Comparison of ENCODE assay signal across 8 cellular contexts in the genomic region with DNA sequence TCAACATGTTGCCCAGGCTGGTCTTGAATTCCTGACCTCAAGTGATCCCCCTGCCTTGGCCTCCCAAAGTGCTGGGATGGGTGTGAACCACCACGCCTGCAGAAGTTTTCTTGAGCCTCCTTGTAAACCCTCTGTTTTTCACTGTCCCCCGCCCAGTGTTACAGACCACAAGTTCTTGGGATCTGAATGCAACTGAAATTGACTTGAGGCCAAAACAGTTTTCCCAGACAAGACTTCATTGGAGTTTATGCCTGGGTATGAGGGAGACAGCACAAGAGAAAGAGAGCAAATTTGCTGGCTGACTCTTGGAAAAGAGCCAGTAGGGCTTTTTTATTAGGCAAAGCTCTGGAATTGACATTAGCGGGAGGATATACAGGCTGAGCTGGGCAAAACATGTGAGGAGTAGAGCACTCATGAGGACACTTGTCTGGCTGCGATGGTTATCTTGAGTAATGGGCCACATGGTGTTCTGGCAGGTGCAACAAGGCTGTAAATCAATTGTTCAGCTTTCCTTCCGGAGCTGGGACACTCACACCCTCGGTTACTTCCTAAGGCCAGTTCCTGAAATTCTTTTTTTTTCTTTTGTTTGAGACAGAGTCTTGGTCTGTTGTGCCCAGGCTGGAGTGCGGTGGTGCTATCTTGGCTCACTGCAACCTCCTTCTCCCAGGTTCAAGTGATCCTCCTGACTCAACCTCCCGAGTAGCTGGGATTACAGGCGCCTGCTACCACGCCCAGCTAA. TPM values are rescaled to one million over a fixed set of nuclear protein-coding genes. Genes with fewer than 3 reads are reported as not detected.
DNase-seq lines count a peak whose midpoint lies in the region; TF ChIP-seq lines count a peak whose summit lies in the region.

No MANE protein-coding gene starts in this region.

- H3K27me3 ChIP-seq in neural progenitor cell (no peaks in the 10 kb centered on the region), MG63 (no peaks in the 10 kb centered on the region)

- peaks cover 8% of the 10 kb centered on the region for H3K4me1 ChIP-seq in neural progenitor cell

- peaks cover 3% of the 10 kb centered on the region for H3K9me3 Mint-ChIP-seq in neural progenitor cell

- no peaks in the 10 kb centered on the region for H3K9me3 ChIP-seq in neural progenitor cell (ENCODE audit: low read depth)
- H3K9me3 ChIP-seq in MG63, result no peaks in the 10 kb centered on the region

- no peak overlapping the region for H3K9ac ChIP-seq in neural progenitor cell

- H2AFZ ChIP-seq in neural progenitor cell (replicated peaks), result no peak overlapping the region

- peaks cover 30% of the 10 kb centered on the region for H3K4me1 Mint-ChIP-seq in neural progenitor cell

- no peak overlapping the region for H3K4me3 Mint-ChIP-seq in neural progenitor cell

- H3K36me3 ChIP-seq in neural progenitor cell (no peaks in the 10 kb centered on the region), MG63 (no peaks in the 10 kb centered on the region)

- no peaks in the 10 kb centered on the region for H3K36me3 Mint-ChIP-seq in neural progenitor cell

- DNase-seq in DMS53 (lab: John Stamatoyannopoulos, UW), result peak; percentile 97
- DNase-seq in NCI-H2029 treated with DMSO at 0.1 percent for 48 hours (lab: John Stamatoyannopoulos, UW), result peak; percentile 94
- peak; percentile 43 for DNase-seq in astrocyte of the hippocampus (ENCODE audit: low read depth, low spot score)
- peak; percentile 1 for DNase-seq in neural progenitor cell (ENCODE audit: low spot score)
- no peak for DNase-seq in GM10266 (ENCODE audit: extremely low spot score)
- DNase-seq in kidney glomerular epithelial cell (lab: John Stamatoyannopoulos, UW), result no peak
- DNase-seq in retina, result no peak
- DNase-seq in MG63, result no peak

- no peaks in the 10 kb centered on the region for H4K20me1 ChIP-seq in neural progenitor cell (ENCODE audit: low read depth)

- no peak overlapping the region for H3K4me2 ChIP-seq in neural progenitor cell

- H3K27ac Mint-ChIP-seq in neural progenitor cell, result no peak overlapping the region

- H3K4me3 ChIP-seq in neural progenitor cell, result no peak overlapping the region
- no peak overlapping the region for H3K4me3 ChIP-seq in MG63

- no peak overlapping the region for H3K27ac ChIP-seq in neural progenitor cell

- peaks cover 19% of the 10 kb centered on the region for H3F3A ChIP-seq in neural progenitor cell (ENCODE audit: low read depth)

- no peaks in the 10 kb centered on the region for H3K79me2 ChIP-seq in neural progenitor cell (ENCODE audit: low read depth)

- H3K27me3 Mint-ChIP-seq in neural progenitor cell (ENCODE audit: insufficient read depth, low read depth), result peaks cover 7% of the 10 kb centered on the region

- TF ChIP-seq CTCF in neural progenitor cell (IDR thresholded peaks at IDR 0.05) (no peak), GM10266 (IDR thresholded peaks at IDR 0.05; ENCODE audit: control insufficient read depth, insufficient read depth, low read depth, missing control alignments) (no peak)

RNA-seq across cellular contexts. Expression of gene HNRNPL, which starts 12.7 kb away (rescaled TPM):
- total RNA-seq in neural progenitor cell (ENCODE audit: low replicate concordance), result 436 and 583 TPM in 2 replicates
- 385 and 511 TPM in 2 replicates for total RNA-seq in MG63 (2014; rRNA removed; shearing (Covaris generic); ENCODE audit: low replicate concordance)

RNA-seq across cellular contexts. Expression of gene RINL, which starts 15.6 kb away (rescaled TPM):
- total RNA-seq in neural progenitor cell (ENCODE audit: low replicate concordance), result 4.7 and 5.4 TPM in 2 replicates
- 6.9 and 8.2 TPM in 2 replicates for total RNA-seq in MG63 (2014; rRNA removed; shearing (Covaris generic); ENCODE audit: low replicate concordance)

RNA-seq across cellular contexts. Expression of gene ECH1, which starts 30.9 kb away (rescaled TPM):
- total RNA-seq in neural progenitor cell (ENCODE audit: low replicate concordance), result 52.2 and 92.9 TPM in 2 replicates
- 76.7 and 102 TPM in 2 replicates for total RNA-seq in MG63 (2014; rRNA removed; shearing (Covaris generic); ENCODE audit: low replicate concordance)

RNA-seq across cellular contexts. Expression of gene SIRT2, which starts 36.9 kb away (rescaled TPM):
- 10.9 and 15.2 TPM in 2 replicates for total RNA-seq in neural progenitor cell (ENCODE audit: low replicate concordance)
- total RNA-seq in MG63 (2014; rRNA removed; shearing (Covaris generic); ENCODE audit: low replicate concordance), result 45.3 and 72.9 TPM in 2 replicates

RNA-seq across cellular contexts. Expression of gene NFKBIB, which starts 37.3 kb away (rescaled TPM):
- 8.3 and 11.5 TPM in 2 replicates for total RNA-seq in neural progenitor cell (ENCODE audit: low replicate concordance)
- 18.7 and 49.6 TPM in 2 replicates for total RNA-seq in MG63 (2014; rRNA removed; shearing (Covaris generic); ENCODE audit: low replicate concordance)

Comparison
In these comparisons a context has a peak if more than half of its experiments do, and no peak if none do; other contexts are left out.
1. DNase-seq: peak in DMS53 (single experiment), NCI-H2029 treated with DMSO at 0.1 percent for 48 hours (single experiment), astrocyte of the hippocampus (single experiment) and neural progenitor cell (single experiment); none in GM10266 (single experiment), kidney glomerular epithelial cell (single experiment), retina (single experiment) and MG63 (single experiment).